In the genomic region with DNA sequence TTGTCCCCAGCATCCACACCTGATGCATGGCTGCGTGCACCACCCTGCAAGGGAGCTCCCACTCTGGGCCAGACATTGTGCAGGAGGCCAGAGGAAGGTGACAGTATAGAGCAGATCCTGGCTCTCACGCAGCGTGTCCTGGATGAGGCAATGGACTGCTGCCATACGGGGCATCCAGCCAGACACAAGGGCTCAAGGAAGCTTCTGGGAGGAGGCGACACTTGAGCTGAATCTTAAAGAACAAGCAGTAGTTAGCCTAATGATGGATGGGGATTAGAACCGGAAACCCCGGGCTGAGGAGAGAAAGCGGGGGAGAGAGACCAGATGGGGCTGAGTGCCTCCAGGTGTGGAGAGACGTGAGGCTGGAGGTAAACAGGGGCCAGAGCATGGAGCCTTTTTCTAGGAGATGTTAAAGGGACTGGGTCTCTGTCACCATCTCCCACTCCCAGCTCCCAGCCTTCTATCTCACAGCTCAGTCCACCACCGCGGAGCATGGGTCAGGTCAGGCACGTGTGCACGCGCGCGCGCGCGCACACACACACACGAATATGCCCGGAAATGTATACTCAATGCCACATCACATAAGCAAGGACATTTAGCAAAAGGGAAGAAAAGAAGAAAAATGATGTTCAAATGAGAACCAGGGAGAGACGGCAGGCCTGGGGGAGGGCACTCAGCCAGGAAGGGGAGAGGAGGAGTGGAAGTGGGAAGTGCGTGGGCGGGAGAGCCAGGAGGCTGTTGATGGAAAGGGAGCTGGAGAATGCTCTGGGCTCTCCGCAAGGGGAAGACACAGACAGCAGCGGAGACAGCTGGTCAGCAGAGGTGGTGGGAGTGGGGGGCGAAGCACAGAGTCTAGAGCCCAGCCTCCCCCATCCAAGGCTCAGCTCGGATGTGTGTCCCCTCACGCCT, we compare ENCODE assay signal across 9 cellular contexts. TPM values are rescaled to one million over a fixed set of nuclear protein-coding genes. Genes with fewer than 3 reads are reported as not detected.
DNase-seq lines count a peak whose midpoint lies in the region; ATAC-seq and TF ChIP-seq lines count a peak whose summit lies in the region.
"Had no signal": no experiment of that assay in that cellular context is flagged by ENCODE, and none has a peak within 500 bp of the region (broad histone marks: within the 10 kb centered on the region; RNA-seq: fewer than 3 reads in every experiment).

No MANE protein-coding gene starts in this region.

- H3K4me1 ChIP-seq in endodermal cell (ENCODE audit: control insufficient read depth, insufficient read depth, low read length), result peaks cover 7% of the 10 kb centered on the region
- H3K4me1 ChIP-seq in vagina, result peaks cover 18% of the 10 kb centered on the region

- H3K36me3 ChIP-seq in endodermal cell (ENCODE audit: control insufficient read depth, insufficient read depth, low read length) (no peaks in the 10 kb centered on the region), vagina (no peaks in the 10 kb centered on the region)

- H3K9me3 Mint-ChIP-seq in endodermal cell (peaks cover 2% of the 10 kb centered on the region), mesothelial cell of epicardium (peaks cover 3% of the 10 kb centered on the region)

- no peak overlapping the region for H3K27ac ChIP-seq in endodermal cell (ENCODE audit: low read depth, low read length)
- H3K27ac ChIP-seq in vagina, result no peak overlapping the region

- H3K9me3 ChIP-seq in endodermal cell (ENCODE audit: control insufficient read depth, low read length) (peaks cover 5% of the 10 kb centered on the region), vagina (no peaks in the 10 kb centered on the region)

- DNase-seq in Right ventricle myocardium inferior (ENCODE audit: missing footprints), result no peak
- no peak for DNase-seq in cardiac septum (ENCODE audit: low spot score)
- DNase-seq in endodermal cell, result peak; percentile 59
- DNase-seq in mesothelial cell of epicardium (ENCODE audit: low spot score in 2 of 2, unreplicated experiment in 2 of 2), result peak; percentile 76 to 82
- DNase-seq in vagina (ENCODE audit: extremely low spot score in 2 of 2), result no peak
- no peak for DNase-seq in stimulated activated naive CD4-positive, alpha-beta T cell treated with Interleukin-2 at 50 U/mL for 16 hours (lab: John Stamatoyannopoulos, UW)
- DNase-seq: NCI-H1694 treated with DMSO at 0.1 percent for 48 hours had no signal

- H3K4me3 Mint-ChIP-seq in endodermal cell (no peak overlapping the region), mesothelial cell of epicardium (peak overlapping the region; percentile 50)

- H3K4me1 Mint-ChIP-seq in endodermal cell, result peaks cover 22% of the 10 kb centered on the region
- H3K4me1 Mint-ChIP-seq in mesothelial cell of epicardium, result peaks cover 53% of the 10 kb centered on the region

- H3K36me3 Mint-ChIP-seq in endodermal cell (ENCODE audit: low read depth) (no peaks in the 10 kb centered on the region), mesothelial cell of epicardium (peaks cover 2% of the 10 kb centered on the region)

- H3K27me3 Mint-ChIP-seq in endodermal cell (ENCODE audit: insufficient read depth), result peaks cover 53% of the 10 kb centered on the region
- H3K27me3 Mint-ChIP-seq in mesothelial cell of epicardium (ENCODE audit: low read depth), result no peaks in the 10 kb centered on the region

- H3K27me3 ChIP-seq in endodermal cell (ENCODE audit: control insufficient read depth, insufficient read depth, low read length, poor library complexity, severe bottlenecking), result peaks cover 10% of the 10 kb centered on the region
- H3K27me3 ChIP-seq in vagina, result no peaks in the 10 kb centered on the region

- no peak for TF ChIP-seq CTCF in endodermal cell (conservative IDR thresholded peaks at IDR 0.05)
- TF ChIP-seq CTCF in mesothelial cell of epicardium (IDR thresholded peaks at IDR 0.05; ENCODE audit: unreplicated experiment), result no peak
- TF ChIP-seq CTCF in vagina (IDR thresholded peaks at IDR 0.05), result no peak

- H3K4me3 ChIP-seq in endodermal cell (ENCODE audit: low read length) (no peak overlapping the region), vagina (peak overlapping the region; percentile 22 to 26)

- ATAC-seq in Right ventricle myocardium inferior (peak; percentile 53), GM18517 (IDR thresholded peaks at IDR 0.05; ENCODE audit: unreplicated experiment) (no peak), GM19463 (IDR thresholded peaks at IDR 0.05; ENCODE audit: unreplicated experiment) (no peak)

- no peak overlapping the region for H3K27ac Mint-ChIP-seq in endodermal cell
- H3K27ac Mint-ChIP-seq in mesothelial cell of epicardium, result peak overlapping the region; percentile 100

- WGBS in endodermal cell (ENCODE audit: insufficient coverage in 1 of 2, insufficient read length in 1 of 2), 2 experiments, result 82 to 88% methylated on average over 13 to 18 of the region's 29 CpGs

- no peak overlapping the region for H3K9ac ChIP-seq in endodermal cell (ENCODE audit: extremely low read depth, low read length, poor library complexity, severe bottlenecking)

- no peak for TF ChIP-seq POLR2A in vagina (IDR thresholded peaks at IDR 0.05)

- intact Hi-C loops in Right ventricle myocardium inferior (cut with DNase I) (no loop called here), cardiac septum (cut with DNase I) (no loop called here), vagina (cut with DNase I) (no loop called here)

RNA-seq across cellular contexts. Expression of a gene that starts 46.2 kb away (rescaled TPM):
- total RNA-seq in Right ventricle myocardium inferior (not detected), cardiac septum (not detected), endodermal cell (not detected), mesothelial cell of epicardium (0.16 to 0.33 TPM in 2 of 3 replicates, not detected in the other), vagina (not detected)
- polyA plus RNA-seq in endodermal cell (2013, experiment 1 of 2), result not detected
- polyA plus RNA-seq in endodermal cell (2013, experiment 2 of 2), result 0.21 TPM

RNA-seq across cellular contexts. Expression of a gene that starts 60.0 kb away (rescaled TPM):
- not detected for total RNA-seq in Right ventricle myocardium inferior
- not detected for total RNA-seq in cardiac septum
- not detected for total RNA-seq in endodermal cell
- polyA plus RNA-seq in endodermal cell (2013, experiment 1 of 2), result not detected
- not detected for polyA plus RNA-seq in endodermal cell (2013, experiment 2 of 2)
- total RNA-seq in mesothelial cell of epicardium, result not detected in 3 replicates
- not detected for total RNA-seq in vagina

Comparison
In these comparisons a context has a peak if more than half of its experiments do, and no peak if none do; other contexts are left out.
1. DNase-seq: peak in endodermal cell (single experiment) and mesothelial cell of epicardium (2 of 2); none in Right ventricle myocardium inferior (single experiment), cardiac septum (single experiment), vagina (0 of 2) and stimulated activated naive CD4-positive, alpha-beta T cell treated with Interleukin-2 at 50 U/mL for 16 hours (single experiment).